ENCODE assay signal across 18 cellular contexts in genomic region chr3:129618186-129618820, GRCh38. TPM values are rescaled to one million over a fixed set of nuclear protein-coding genes. Genes with fewer than 3 reads are reported as not detected.
DNase-seq lines count a peak whose midpoint lies in the region; ATAC-seq, FAIRE-seq and TF ChIP-seq lines count a peak whose summit lies in the region.
"Had no signal": no experiment of that assay in that cellular context is flagged by ENCODE, and none has a peak within 500 bp of the region (broad histone marks: within the 10 kb centered on the region; RNA-seq: fewer than 3 reads in every experiment).

No MANE protein-coding gene starts in this region.

- no peaks in the 10 kb centered on the region for H3K27me3 Mint-ChIP-seq in activated CD4-positive, alpha-beta T cell treated with anti-CD3 and anti-CD28 coated beads for 36 hours
- H3K27me3 Mint-ChIP-seq in central memory CD8-positive, alpha-beta T cell = no peaks in the 10 kb centered on the region

- H3K27ac Mint-ChIP-seq in activated CD4-positive, alpha-beta T cell treated with anti-CD3 and anti-CD28 coated beads for 36 hours = no peak overlapping the region
- no peak overlapping the region for H3K27ac Mint-ChIP-seq in central memory CD8-positive, alpha-beta T cell (ENCODE audit: low read depth)
- H3K27ac Mint-ChIP-seq: nephron progenitor cell had no signal

- H3K9me3 ChIP-seq in HepG2 (ENCODE audit: low read length) (no peaks in the 10 kb centered on the region), subcutaneous abdominal adipose tissue (ENCODE audit: control insufficient read depth in 5 of 5, low read length in 5 of 5) (no peaks in the 10 kb centered on the region)
- H3K9me3 ChIP-seq: A549, right lobe of liver had no signal

- no peak for TF ChIP-seq POLR2A in HepG2 (IDR thresholded peaks at IDR 0.05; ENCODE audit: insufficient read depth in 1 of 2, low read depth in 2 of 2, low read length in 2 of 2)

- in situ Hi-C loops in HepG2 (cut with HindIII; ENCODE audit: extremely low pct_ligation_motif_present, low pct_unique_long_range_greater_than_20kb) = no loop called here

- intact Hi-C loops in activated CD4-positive, alpha-beta T cell treated with anti-CD3 and anti-CD28 coated beads for 36 hours (cut with DNase I, micrococcal nuclease) = no loop called here
- intact Hi-C loops in HepG2 (cut with micrococcal nuclease; ENCODE audit: unreplicated experiment) = no loop called here

- DNase-seq in activated CD4-positive, alpha-beta T cell treated with anti-CD3 and anti-CD28 coated beads for 36 hours = peak; percentile 2
- DNase-seq in activated CD4-positive, alpha-beta T cell treated with anti-CD3 and anti-CD28 coated beads, Interleukin-2, amount 50 U/mL, for 4 hours = no peak
- no peak for DNase-seq in central memory CD8-positive, alpha-beta T cell (ENCODE audit: low spot score in 2 of 2)
- DNase-seq in HepG2 (ENCODE audit: low spot score) (no peak), GDM1 (lab: John Stamatoyannopoulos, UW) (no peak), DMS153 (lab: John Stamatoyannopoulos, UW) (no peak)
- DNase-seq: activated CD8-positive, alpha-beta memory T cell treated with anti-CD3 and anti-CD28 coated beads, Interleukin-2, amount 50 U/mL, for 48 hours; head of caudate nucleus; NCI-H2029; NCI-H82; nephron progenitor cell; SIG-M5 had no signal

- no peaks in the 10 kb centered on the region for H3K36me3 Mint-ChIP-seq in activated CD4-positive, alpha-beta T cell treated with anti-CD3 and anti-CD28 coated beads for 36 hours (ENCODE audit: low read depth)
- no peaks in the 10 kb centered on the region for H3K36me3 Mint-ChIP-seq in central memory CD8-positive, alpha-beta T cell (ENCODE audit: insufficient read depth)

- WGBS in HepG2 (ENCODE audit: low lambda C conversion rate) = 53% methylated on average over 11 of the region's 15 CpGs

- H3K4me1 Mint-ChIP-seq in activated CD4-positive, alpha-beta T cell treated with anti-CD3 and anti-CD28 coated beads for 36 hours = no peaks in the 10 kb centered on the region
- H3K4me1 Mint-ChIP-seq in central memory CD8-positive, alpha-beta T cell = peaks cover 23% of the 10 kb centered on the region

- no peak for FAIRE-seq in HepG2 (lab: Jason Lieb, UNC)
- FAIRE-seq: A549 had no signal

- no peaks in the 10 kb centered on the region for H3K9me3 Mint-ChIP-seq in activated CD4-positive, alpha-beta T cell treated with anti-CD3 and anti-CD28 coated beads for 36 hours (ENCODE audit: low read depth)
- H3K9me3 Mint-ChIP-seq in central memory CD8-positive, alpha-beta T cell = no peaks in the 10 kb centered on the region
- H3K9me3 Mint-ChIP-seq: nephron progenitor cell had no signal

- H3K4me3 ChIP-seq in HepG2 (replicated peaks in 1 of 3; ENCODE audit: insufficient read depth in 1 of 3, low read depth in 2 of 3, low read length in 3 of 3) (no peak overlapping the region; a peak in 1 of 6 replicates), subcutaneous abdominal adipose tissue (ENCODE audit: low read depth in 1 of 5, low read length in 5 of 5) (peak overlapping the region in 2 of 5 donors; percentile 33 to 44)
- H3K4me3 ChIP-seq: A549, right lobe of liver had no signal

- no peak overlapping the region for H2AFZ ChIP-seq in HepG2 (ENCODE audit: low read length)

- H3K36me3 ChIP-seq in HepG2 (replicated peaks in 1 of 2; ENCODE audit: control insufficient read depth in 1 of 2, insufficient read depth in 2 of 2, low read length in 2 of 2) (no peaks in the 10 kb centered on the region), subcutaneous abdominal adipose tissue (ENCODE audit: control insufficient read depth in 5 of 5, insufficient read depth in 5 of 5, low read length in 5 of 5) (no peaks in the 10 kb centered on the region)
- H3K36me3 ChIP-seq: right lobe of liver had no signal

- H3K4me1 ChIP-seq in HepG2 (ENCODE audit: insufficient read depth, low read length) (peaks cover 91% of the 10 kb centered on the region), subcutaneous abdominal adipose tissue (ENCODE audit: control insufficient read depth in 5 of 5, insufficient read depth in 5 of 5, low read length in 5 of 5) (peaks cover 27 to 91% (median 81%) of the 10 kb centered on the region in 5 donors)

- H3K9ac ChIP-seq in HepG2 (ENCODE audit: insufficient read depth, low read depth, low read length) (no peak overlapping the region), subcutaneous abdominal adipose tissue (ENCODE audit: low read length in 5 of 5) (peak overlapping the region in 1 of 5 donors; percentile 46)

- CTCF ChIA-PET in activated CD4-positive, alpha-beta T cell treated with anti-CD3 and anti-CD28 coated beads for 36 hours (lab: Charles Lee) = no interaction called here
- CTCF ChIA-PET in HepG2 (lab: Yijun Ruan, JAX; ENCODE audit: low intra/inter-chr PET ratio, low total read pairs) = no interaction called here

- POLR2A ChIA-PET in activated CD4-positive, alpha-beta T cell treated with anti-CD3 and anti-CD28 coated beads for 36 hours (lab: Charles Lee) = no interaction called here
- POLR2A ChIA-PET in HepG2 (lab: Yijun Ruan, JAX) = no interaction called here

- TF ChIP-seq RAD21 in HepG2 (CRISPR knock-in tag; IDR thresholded peaks at IDR 0.05) = no peak

- TF ChIP-seq CTCF in HepG2 (CRISPR knock-in tag; IDR thresholded peaks at IDR 0.05) = no peak

- no TSS peak for BruUV-seq in HepG2 (replicated peaks; lab: Mats Ljungman, UMichigan)

- no peak for ATAC-seq in activated CD4-positive, alpha-beta T cell treated with anti-CD3 and anti-CD28 coated beads for 36 hours
- ATAC-seq in central memory CD8-positive, alpha-beta T cell (replicated peaks; ENCODE audit: extremely low read depth, poor library complexity, severe bottlenecking) = no peak
- no peak for ATAC-seq in HepG2
- no peak for ATAC-seq in GM19452 (IDR thresholded peaks at IDR 0.05; ENCODE audit: unreplicated experiment)
- ATAC-seq: A549, HCT116, left colon had no signal

- H3K4me3 Mint-ChIP-seq in activated CD4-positive, alpha-beta T cell treated with anti-CD3 and anti-CD28 coated beads for 36 hours = no peak overlapping the region
- peak overlapping the region; percentile 5 for H3K4me3 Mint-ChIP-seq in central memory CD8-positive, alpha-beta T cell
- H3K4me3 Mint-ChIP-seq: nephron progenitor cell had no signal

- no peaks in the 10 kb centered on the region for H4K20me1 ChIP-seq in HepG2 (ENCODE audit: insufficient read depth, low read length)

- H3K27ac ChIP-seq in HepG2 (ENCODE audit: extremely low read length, insufficient read depth, low read length) = no peak overlapping the region
- H3K27ac ChIP-seq in subcutaneous abdominal adipose tissue (ENCODE audit: low read depth, low read length) = peak overlapping the region; percentile 71

- no peak for TF ChIP-seq EP300 in HepG2 (IDR thresholded peaks at IDR 0.05; ENCODE audit: low read depth in 2 of 2, low read length in 2 of 2)
- no peak for TF ChIP-seq EP300 in HepG2 (CRISPR knock-in tag; IDR thresholded peaks at IDR 0.05; ENCODE audit: borderline replicate concordance)

- H3K4me2 ChIP-seq in HepG2 (ENCODE audit: low read depth, low read length) = peak overlapping the region; percentile 34; the same call in 1 of the 2 replicates
- H3K4me2 ChIP-seq: A549 had no signal

- H3K79me2 ChIP-seq in HepG2 (ENCODE audit: insufficient read depth, low read length) = no peaks in the 10 kb centered on the region

- H3K27me3 ChIP-seq in HepG2 (ENCODE audit: control insufficient read depth in 1 of 2, insufficient read depth in 2 of 2, low read length in 2 of 2) (no peaks in the 10 kb centered on the region; a peak in 1 of 5 replicates), subcutaneous abdominal adipose tissue (ENCODE audit: control insufficient read depth in 5 of 5, insufficient read depth in 4 of 5, low read length in 5 of 5) (no peaks in the 10 kb centered on the region)
- H3K27me3 ChIP-seq: right lobe of liver had no signal

TF ChIP-seq in HepG2, 621 proteins besides CTCF, POLR2A, EP300 and RAD21:
- TF ChIP-seq YEATS4 (CRISPR knock-in tag; IDR thresholded peaks at IDR 0.05; ENCODE audit: borderline replicate concordance) = peak; percentile 5; the same call in 1 of the 2 replicates
- TF ChIP-seq ZFX (CRISPR knock-in tag; IDR thresholded peaks at IDR 0.05; ENCODE audit: low read depth) = no peak

RNA-seq across cellular contexts. Expression of gene PLXND1, which starts 11.8 kb away (rescaled TPM):
- total RNA-seq in activated CD4-positive, alpha-beta T cell treated with anti-CD3 and anti-CD28 coated beads for 36 hours = 1 to 10 TPM; 3.1 to 4.6 TPM
- 15.9 and 25.3 TPM in 2 replicates for total RNA-seq in HepG2 (2016; rRNA removed; fragmentation: Illumina TruSeq; extraction: Trizol)
- total RNA-seq in HepG2 (2016; cell fraction: cytosol; rRNA removed; fragmentation: Illumina TruSeq; extraction: Trizol; ENCODE audit: low read depth) = 6.6 and 10.2 TPM in 2 replicates
- total RNA-seq in HepG2 (2016; cell fraction: insoluble cytoplasmic fraction; rRNA removed; fragmentation: Illumina TruSeq; extraction: Trizol) = 17.4 and 18.7 TPM in 2 replicates
- total RNA-seq in HepG2 (2016; cell fraction: membrane; rRNA removed; fragmentation: Illumina TruSeq; extraction: Trizol) = 20.1 and 23.5 TPM in 2 replicates
- 31.2 and 42.9 TPM in 2 replicates for total RNA-seq in HepG2 (2016; cell fraction: nucleus; rRNA removed; fragmentation: Illumina TruSeq; extraction: Trizol)
- 42.0 and 51.9 TPM in 2 replicates for polyA plus RNA-seq in HepG2 (2011; rRNA removed)
- polyA plus RNA-seq in HepG2 (2011; cell fraction: cytosol; rRNA removed) = 32.8 and 38.1 TPM in 2 replicates
- polyA plus RNA-seq in HepG2 (2011; cell fraction: nucleus; rRNA removed) = 227 and 266 TPM in 2 replicates
- polyA plus RNA-seq in HepG2 (2012) = 48.7 and 95.9 TPM in 2 replicates
- 4.4 and 4.6 TPM in 2 replicates for polyA plus RNA-seq in HepG2 (2016; cell fraction: cytosol; fragmentation: Illumina TruSeq; extraction: Trizol; ENCODE audit: low read depth)
- 20.5 and 26.7 TPM in 2 replicates for polyA plus RNA-seq in HepG2 (2016; cell fraction: insoluble cytoplasmic fraction; fragmentation: Illumina TruSeq; extraction: Trizol; ENCODE audit: low read depth)
- 14.3 and 14.5 TPM in 2 replicates for polyA plus RNA-seq in HepG2 (2016; cell fraction: membrane; fragmentation: Illumina TruSeq; extraction: Trizol; ENCODE audit: low read depth)
- 87.9 and 89.2 TPM in 2 replicates for polyA plus RNA-seq in HepG2 (2016; cell fraction: nucleus; fragmentation: Illumina TruSeq; extraction: Trizol; ENCODE audit: insufficient read depth, low read depth)
- polyA minus RNA-seq in HepG2 (2011; rRNA and poly(A)+ RNA removed; ENCODE audit: low replicate concordance) = 25.6 and 59.9 TPM in 2 replicates
- 30.9 and 54.1 TPM in 2 replicates for polyA minus RNA-seq in HepG2 (2011; cell fraction: cytosol; rRNA and poly(A)+ RNA removed)
- 61.7 and 71.7 TPM in 2 replicates for polyA minus RNA-seq in HepG2 (2011; cell fraction: nucleus; rRNA and poly(A)+ RNA removed)
